Comparison of ENCODE assay signal across 1 cellular context in genomic region chr6:113873043-113873667, GRCh38.
TF ChIP-seq lines count a peak whose summit lies in the region.

No MANE protein-coding gene starts in this region.

TF ChIP-seq in HepG2, 621 proteins besides CTCF, POLR2A, EP300 and RAD21 (continued from another document and continues in another):
- TF ChIP-seq ZNF691 (CRISPR knock-in tag; IDR thresholded peaks at IDR 0.05; ENCODE audit: borderline replicate concordance, low read depth) = no peak
- TF ChIP-seq RBFOX2 (IDR thresholded peaks at IDR 0.05; ENCODE audit: low read depth, low read length) = peak; percentile 54; the same call in 1 of the 2 replicates
- TF ChIP-seq MBD4 (IDR thresholded peaks at IDR 0.05; ENCODE audit: borderline replicate concordance, low read length) = no peak
- TF ChIP-seq MLLT10 (CRISPR knock-in tag; IDR thresholded peaks at IDR 0.05) = no peak
- no peak for TF ChIP-seq KLF11 (CRISPR knock-in tag; IDR thresholded peaks at IDR 0.05)
- TF ChIP-seq PLRG1 (conservative IDR thresholded peaks at IDR 0.05) = no peak
- no peak for TF ChIP-seq ZNF367 (CRISPR knock-in tag; IDR thresholded peaks at IDR 0.05; ENCODE audit: borderline replicate concordance)
- no peak for TF ChIP-seq ZNF780A (CRISPR knock-in tag; IDR thresholded peaks at IDR 0.05)
- TF ChIP-seq ZNF770 (CRISPR knock-in tag; IDR thresholded peaks at IDR 0.05) = no peak
- peak; percentile 75 for TF ChIP-seq ELF1 (CRISPR knock-in tag; IDR thresholded peaks at IDR 0.05)
- no peak for TF ChIP-seq ETV6 (CRISPR knock-in tag; conservative IDR thresholded peaks at IDR 0.05)
- no peak for TF ChIP-seq POGK (CRISPR knock-in tag; conservative IDR thresholded peaks at IDR 0.05)
- TF ChIP-seq ZNF34 (CRISPR knock-in tag; IDR thresholded peaks at IDR 0.05; ENCODE audit: borderline replicate concordance) = no peak
- no peak for TF ChIP-seq XBP1 (CRISPR knock-in tag; IDR thresholded peaks at IDR 0.05)
- peak; percentile 57; the same call in 1 of the 2 replicates for TF ChIP-seq GABPB1 (CRISPR knock-in tag; IDR thresholded peaks at IDR 0.05)
- no peak for TF ChIP-seq SNAI1 (CRISPR knock-in tag; IDR thresholded peaks at IDR 0.05; ENCODE audit: borderline replicate concordance)
- no peak for TF ChIP-seq TCF7L2 (IDR thresholded peaks at IDR 0.05; ENCODE audit: low read depth, low read length)
- TF ChIP-seq RARA (CRISPR knock-in tag; IDR thresholded peaks at IDR 0.05) = no peak
- TF ChIP-seq ARNT (IDR thresholded peaks at IDR 0.05) = no peak
- no peak for TF ChIP-seq RAD51 (IDR thresholded peaks at IDR 0.05; ENCODE audit: borderline replicate concordance)
- no peak for TF ChIP-seq TRIM22 (IDR thresholded peaks at IDR 0.05)
- no peak for TF ChIP-seq ZNF264 (CRISPR knock-in tag; IDR thresholded peaks at IDR 0.05)
- TF ChIP-seq ZNF10 (CRISPR knock-in tag; IDR thresholded peaks at IDR 0.05; ENCODE audit: borderline replicate concordance, low read depth) = no peak
- TF ChIP-seq TGIF2 (CRISPR knock-in tag; IDR thresholded peaks at IDR 0.05) = no peak
- no peak for TF ChIP-seq ZNF251 (CRISPR knock-in tag; IDR thresholded peaks at IDR 0.05)
- no peak for TF ChIP-seq NR2F1 (CRISPR knock-in tag; IDR thresholded peaks at IDR 0.05)
- TF ChIP-seq ZKSCAN1 (IDR thresholded peaks at IDR 0.05; ENCODE audit: low read length) = no peak
- no peak for TF ChIP-seq ZNF773 (CRISPR knock-in tag; IDR thresholded peaks at IDR 0.05; ENCODE audit: borderline replicate concordance)
- no peak for TF ChIP-seq DNMT1 (CRISPR knock-in tag; IDR thresholded peaks at IDR 0.05)
- TF ChIP-seq BCL6 (CRISPR knock-in tag; IDR thresholded peaks at IDR 0.05) = no peak; the same call in 1 of the 2 replicates
- no peak for TF ChIP-seq HMGA1 (CRISPR knock-in tag; conservative IDR thresholded peaks at IDR 0.05)
- TF ChIP-seq EHMT2 (IDR thresholded peaks at IDR 0.05; ENCODE audit: borderline replicate concordance, low read depth, low read length) = no peak
- TF ChIP-seq ERF (CRISPR knock-in tag; IDR thresholded peaks at IDR 0.05) = no peak
- TF ChIP-seq ARID4A (CRISPR knock-in tag; IDR thresholded peaks at IDR 0.05; ENCODE audit: borderline replicate concordance) = peak; percentile 54; the same call in 1 of the 2 replicates
- TF ChIP-seq ZFP82 (CRISPR knock-in tag; IDR thresholded peaks at IDR 0.05; ENCODE audit: borderline replicate concordance) = no peak
- 0 out of 2 replicates have a peak, but pooled peaks have one; percentile 24 for TF ChIP-seq RCOR2 (CRISPR knock-in tag; IDR thresholded peaks at IDR 0.05)
- TF ChIP-seq SOX5 (CRISPR knock-in tag; IDR thresholded peaks at IDR 0.05; ENCODE audit: borderline replicate concordance) = peak; percentile 40; the same call in 1 of the 2 replicates
- no peak for TF ChIP-seq U2AF1 (optimal IDR thresholded peaks at IDR 0.05; ENCODE audit: low read depth, low read length)
- TF ChIP-seq SMAD3 (CRISPR knock-in tag; IDR thresholded peaks at IDR 0.05) = no peak; the same call in 1 of the 2 replicates
- peak; percentile 59; the same call in 1 of the 2 replicates for TF ChIP-seq HMG20A (CRISPR knock-in tag; IDR thresholded peaks at IDR 0.05; ENCODE audit: borderline replicate concordance)
- no peak for TF ChIP-seq ZNF547 (CRISPR knock-in tag; IDR thresholded peaks at IDR 0.05)
- TF ChIP-seq HNF4A (CRISPR knock-in tag; IDR thresholded peaks at IDR 0.05) = peak; percentile 87
- no peak for TF ChIP-seq ZNF205 (CRISPR knock-in tag; IDR thresholded peaks at IDR 0.05)
- TF ChIP-seq TEAD3 (CRISPR knock-in tag; optimal IDR thresholded peaks at IDR 0.05; ENCODE audit: borderline replicate concordance) = no peak
- TF ChIP-seq ZNF12 (CRISPR knock-in tag; IDR thresholded peaks at IDR 0.05) = 0 out of 2 replicates have a peak, but pooled peaks have one; percentile 59
- no peak for TF ChIP-seq MLX (CRISPR knock-in tag; IDR thresholded peaks at IDR 0.05)
- TF ChIP-seq NCOA2 (CRISPR knock-in tag; IDR thresholded peaks at IDR 0.05) = no peak
- no peak for TF ChIP-seq ZNF841 (CRISPR knock-in tag; IDR thresholded peaks at IDR 0.05; ENCODE audit: borderline replicate concordance)
- no peak for TF ChIP-seq REXO4 (CRISPR knock-in tag; IDR thresholded peaks at IDR 0.05; ENCODE audit: borderline replicate concordance)
- no peak for TF ChIP-seq TEF (CRISPR knock-in tag; IDR thresholded peaks at IDR 0.05)
- TF ChIP-seq KLF9 (CRISPR knock-in tag; IDR thresholded peaks at IDR 0.05; ENCODE audit: low read depth) = no peak
- no peak for TF ChIP-seq NRL (CRISPR knock-in tag; IDR thresholded peaks at IDR 0.05; ENCODE audit: borderline replicate concordance)
- no peak for TF ChIP-seq FIP1L1 (IDR thresholded peaks at IDR 0.05; ENCODE audit: borderline replicate concordance, insufficient read depth, low read depth, low read length)
- no peak for TF ChIP-seq ETS1 (CRISPR knock-in tag; IDR thresholded peaks at IDR 0.05)
- no peak for TF ChIP-seq SP2 (CRISPR knock-in tag; IDR thresholded peaks at IDR 0.05)
- TF ChIP-seq ZFP36 (IDR thresholded peaks at IDR 0.05; ENCODE audit: borderline replicate concordance, low read depth, low read length, partially characterized antibody) = no peak
- TF ChIP-seq ZFAT (CRISPR knock-in tag; conservative IDR thresholded peaks at IDR 0.05) = no peak
- TF ChIP-seq CENPT (CRISPR knock-in tag; IDR thresholded peaks at IDR 0.05; ENCODE audit: low read depth) = no peak
- TF ChIP-seq ZUFSP (CRISPR knock-in tag; IDR thresholded peaks at IDR 0.05; ENCODE audit: borderline replicate concordance) = no peak
- TF ChIP-seq CREB3 (CRISPR knock-in tag; IDR thresholded peaks at IDR 0.05) = no peak
